In genomic region chrX:153494061-153494460, GRCh38 we compare ENCODE assay signal across 20 cellular contexts. TPM values are rescaled to one million over a fixed set of nuclear protein-coding genes. Genes with fewer than 3 reads are reported as not detected.
DNase-seq lines count a peak whose midpoint lies in the region; ATAC-seq and TF ChIP-seq lines count a peak whose summit lies in the region.
"Had no signal": no experiment of that assay in that cellular context is flagged by ENCODE, and none has a peak within 500 bp of the region (broad histone marks: within the 10 kb centered on the region; RNA-seq: fewer than 3 reads in every experiment).

No MANE protein-coding gene starts in this region.

- 69% methylated on average over 5 of the region's 12 CpGs for WGBS in suprapubic skin

- H3K27me3 ChIP-seq in BLaER1 treated with 17β-estradiol and CSF1 and Interleukin-3, amounts not matched to agents 10 nM and 100 nM: peaks cover 0 to 78% (median 51%) of the 10 kb centered on the region in 11 experiments; a peak in 19 of 22 replicates
- no peaks in the 10 kb centered on the region for H3K27me3 ChIP-seq in layer of hippocampus (ENCODE audit: control insufficient read depth, insufficient read depth, low read length)
- H3K27me3 ChIP-seq in suprapubic skin: no peaks in the 10 kb centered on the region
- H3K27me3 ChIP-seq: BE2C, testis had no signal

- H3K36me3 ChIP-seq in BLaER1 treated with 17β-estradiol and CSF1 and Interleukin-3, amounts not matched to agents 10 nM and 100 nM: no peaks in the 10 kb centered on the region
- H3K36me3 ChIP-seq in suprapubic skin: no peaks in the 10 kb centered on the region
- H3K36me3 ChIP-seq: BE2C had no signal

- H3K9me3 ChIP-seq in BLaER1 treated with 17β-estradiol and CSF1 and Interleukin-3, amounts not matched to agents 10 nM and 100 nM (replicated peaks in 1 of 11): no peaks in the 10 kb centered on the region
- H3K9me3 ChIP-seq in suprapubic skin: no peaks in the 10 kb centered on the region
- H3K9me3 ChIP-seq: BE2C, testis had no signal

- DNase-seq in cardiac fibroblast (ENCODE audit: low read depth in 2 of 2): no peak
- DNase-seq in suprapubic skin (ENCODE audit: low spot score in 2 of 2): no peak
- DNase-seq in RKO (ENCODE audit: low spot score): no peak
- no peak for DNase-seq in NOMO-1 treated with dmso at 0.1 percent for 144 hours (lab: John Stamatoyannopoulos, UW; ENCODE audit: unreplicated experiment)
- no peak for DNase-seq in ecto neural progenitor cell (ENCODE audit: low spot score)
- DNase-seq: activated gamma-delta T cell treated with Interleukin-2 at 50 U/mL for 16 hours; GOT3; NCI-H187 treated with DMSO at 0.1 percent for 48 hours; NCI-H510A treated with DMSO at 0.1 percent for 48 hours; stimulated activated CD4-positive, alpha-beta T cell treated with anti-CD3 and anti-CD28 coated beads, Interleukin-1b, Interleukin-23, amount 100 ng/mL, for 48 hours; SW 1271; testis had no signal

- peak overlapping the region in 6 of 11 experiments; percentile 15 to 73 (median 44); a peak in 6 of 22 replicates for H3K9ac ChIP-seq in BLaER1 treated with 17β-estradiol and CSF1 and Interleukin-3, amounts not matched to agents 10 nM and 100 nM

- peak overlapping the region in 6 of 11 experiments; percentile 22 to 81 (median 69); a peak in 12 of 22 replicates for H3K27ac ChIP-seq in BLaER1 treated with 17β-estradiol and CSF1 and Interleukin-3, amounts not matched to agents 10 nM and 100 nM
- peak overlapping the region; percentile 30 for H3K27ac ChIP-seq in layer of hippocampus (ENCODE audit: low read depth, low read length)
- no peak overlapping the region for H3K27ac ChIP-seq in suprapubic skin
- H3K27ac ChIP-seq: VCaP had no signal

- H4K20me1 ChIP-seq in BLaER1 treated with 17β-estradiol and CSF1 and Interleukin-3, amounts not matched to agents 10 nM and 100 nM: peaks cover 0 to 70% (median 0%) of the 10 kb centered on the region in 11 experiments; a peak in 7 of 22 replicates

- ATAC-seq in GM21360 (IDR thresholded peaks at IDR 0.05; ENCODE audit: unreplicated experiment): no peak

- no peak for TF ChIP-seq CTCF in cardiac fibroblast (IDR thresholded peaks at IDR 0.05; ENCODE audit: low read depth, low read length)
- no peak for TF ChIP-seq CTCF in suprapubic skin (IDR thresholded peaks at IDR 0.05)

- H3K4me1 ChIP-seq in BLaER1 treated with 17β-estradiol and CSF1 and Interleukin-3, amounts not matched to agents 10 nM and 100 nM: peaks cover 27 to 92% (median 73%) of the 10 kb centered on the region in 10 experiments
- peaks cover 38% of the 10 kb centered on the region for H3K4me1 ChIP-seq in suprapubic skin
- H3K4me1 ChIP-seq: testis had no signal

- TF ChIP-seq POLR2A in suprapubic skin (IDR thresholded peaks at IDR 0.05): no peak

- peak overlapping the region; percentile 48 to 86 (median 76); a peak in 21 of 22 replicates for H3K4me2 ChIP-seq in BLaER1 treated with 17β-estradiol and CSF1 and Interleukin-3, amounts not matched to agents 10 nM and 100 nM

- no peak overlapping the region for H3K4me3 ChIP-seq in BLaER1 treated with 17β-estradiol and CSF1 and Interleukin-3, amounts not matched to agents 10 nM and 100 nM
- H3K4me3 ChIP-seq in cardiac fibroblast (replicated peaks in 1 of 2; ENCODE audit: low read depth in 2 of 2, low read length in 2 of 2): peak overlapping the region; percentile 17 to 34
- H3K4me3 ChIP-seq in suprapubic skin: peak overlapping the region; percentile 36

- no peak for TF ChIP-seq EP300 in suprapubic skin (IDR thresholded peaks at IDR 0.05)

RNA-seq across cellular contexts. Expression of gene BGN, which starts 0.7 kb away (rescaled TPM):
- total RNA-seq in suprapubic skin: 100 to 1,000 TPM in 1 of 4 donors, 10 to 100 TPM in 3; 24.9 to 108 (median 67.3) TPM

RNA-seq across cellular contexts. Expression of gene ATP2B3, which starts 23.4 kb away (rescaled TPM):
- total RNA-seq in suprapubic skin: not detected
- total RNA-seq: glomerular endothelial cell, kidney epithelial cell, MCF 10A had no signal

RNA-seq across cellular contexts. Expression of gene HAUS7, which starts 23.7 kb away (rescaled TPM):
- total RNA-seq in suprapubic skin: 10 to 100 TPM; 16.4 to 43.4 (median 18.9) TPM

RNA-seq across cellular contexts. Expression of gene TREX2, which starts 48.2 kb away (rescaled TPM):
- 10 to 100 TPM; 19.3 to 62.6 (median 50.7) TPM for total RNA-seq in suprapubic skin

Comparison
In these comparisons a context has a peak if more than half of its experiments do, and no peak if none do; other contexts are left out.
1. H3K4me3 ChIP-seq: peak in cardiac fibroblast (2 of 2) and suprapubic skin (single experiment); none in BLaER1 treated with 17β-estradiol and CSF1 and Interleukin-3, amounts not matched to agents 10 nM and 100 nM (0 of 10).